In the genomic region with DNA sequence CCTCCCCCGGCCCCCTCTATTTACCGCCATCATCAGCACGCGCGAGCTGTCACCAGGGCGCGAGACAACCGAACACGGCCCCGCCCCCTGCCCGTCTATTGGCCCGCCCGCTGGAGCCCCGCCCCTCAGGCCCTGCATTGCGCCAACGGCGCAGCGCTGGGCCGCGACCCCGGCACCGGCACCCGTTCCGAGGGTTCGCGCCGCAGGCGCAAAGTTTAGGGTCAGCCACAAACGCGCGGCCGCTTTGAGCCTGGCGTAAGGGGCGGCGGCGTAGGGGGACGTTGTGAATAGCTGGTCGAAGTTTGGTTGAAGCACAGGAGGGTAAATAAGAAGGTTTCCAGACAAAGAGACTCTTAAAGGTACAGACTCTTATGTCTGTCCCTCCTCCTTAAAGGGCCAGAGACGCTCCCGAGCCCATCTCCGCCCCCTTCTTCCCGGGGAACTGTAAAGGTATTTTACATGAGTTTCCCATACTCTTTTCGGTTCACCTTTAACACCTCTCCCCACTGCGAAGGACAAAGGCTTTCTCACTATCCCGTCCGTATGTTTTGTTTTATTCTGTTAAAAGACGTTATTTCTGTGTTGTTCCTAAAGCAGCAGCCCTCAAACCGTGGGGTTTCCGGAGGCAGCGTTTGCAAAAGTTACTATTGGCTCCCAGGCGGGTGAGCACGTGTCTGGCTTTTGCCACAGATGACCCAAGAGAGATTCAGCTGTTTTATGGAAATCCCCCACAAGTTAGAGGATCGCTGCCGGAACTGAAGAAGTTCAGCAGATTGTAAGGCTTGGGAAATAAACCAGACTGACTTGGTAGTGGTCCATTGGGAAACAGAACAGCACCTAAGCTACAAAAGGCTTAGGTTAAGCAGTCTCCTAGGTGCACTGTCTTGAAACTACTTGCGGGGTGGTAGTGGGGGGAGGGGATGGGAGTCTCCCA, we compare ENCODE assay signal across 8 cellular contexts. TPM values are rescaled to one million over a fixed set of nuclear protein-coding genes. Genes with fewer than 3 reads are reported as not detected.
DNase-seq lines count a peak whose midpoint lies in the region; ATAC-seq and TF ChIP-seq lines count a peak whose summit lies in the region.

Gene USP49 (minus strand): TSS at position 76 of the 934 bp plus-strand sequence. CDS start 88,392 bp downstream, outside the sequence.

- H3K27ac ChIP-seq in DOHH2 (ENCODE audit: low read depth, low read length) (peak within 1 kb of the TSS; percentile 83), KOPT-K1 (ENCODE audit: low read depth, low read length, poor library complexity, severe bottlenecking) (peak within 1 kb of the TSS; percentile 89), Panc1 (ENCODE audit: low read length) (peak within 1 kb of the TSS; percentile 80)

- POLR2A ChIA-PET in Panc1 (lab: Charles Lee), result interaction anchor here (0.6 kb wide), 4 partner anchors 21 to 1015 kb away, joined by 3 to 8 read pairs (median 4); no protein-coding TSS in a partner anchor
- POLR2A ChIA-PET in naive thymus-derived CD8-positive, alpha-beta T cell (lab: Charles Lee), result interaction anchor here (0.6 to 2.1 kb wide), 15 partner anchors 26 to 1304 kb away, joined by 3 to 18 read pairs (median 3); partner anchors contain the start of genes BYSL, MED20, TAF8 and TOMM6

- intact Hi-C loops in Panc1 (cut with micrococcal nuclease; ENCODE audit: unreplicated experiment), result no loop called here

- no peaks in the 10 kb centered on the region for H3K9me2 ChIP-seq in DOHH2 (replicated peaks; ENCODE audit: control insufficient read depth, low read length)

- H3K4me3 Mint-ChIP-seq in activated T-cell treated with anti-CD3 and anti-CD28 coated beads, Interleukin-2, amount 50 U/mL, for 72 hours, result no peak within 1 kb of the TSS
- H3K4me3 Mint-ChIP-seq in naive thymus-derived CD8-positive, alpha-beta T cell, result no peak within 1 kb of the TSS

- H3K9me3 ChIP-seq in DOHH2 (ENCODE audit: control insufficient read depth, insufficient read depth, low read length), result no peaks in the 10 kb centered on the region
- no peaks in the 10 kb centered on the region for H3K9me3 ChIP-seq in KOPT-K1 (ENCODE audit: insufficient read depth, low read length, poor library complexity, severe bottlenecking)
- no peaks in the 10 kb centered on the region for H3K9me3 ChIP-seq in Panc1 (ENCODE audit: control insufficient read depth, insufficient read depth, low read depth, low read length)

- H3K4me2 ChIP-seq in DOHH2 (ENCODE audit: low read length), result peak within 1 kb of the TSS; percentile 99

- no peaks in the 10 kb centered on the region for H3K27me3 ChIP-seq in DOHH2 (ENCODE audit: control insufficient read depth, low read length)
- H3K27me3 ChIP-seq in Panc1 (ENCODE audit: control insufficient read depth, insufficient read depth, low read length), result no peaks in the 10 kb centered on the region

- H3K4me1 ChIP-seq in DOHH2 (ENCODE audit: control insufficient read depth, low read length) (peaks cover 31% of the 10 kb centered on the region), Panc1 (ENCODE audit: control insufficient read depth, insufficient read depth, low read length) (peaks cover 6% of the 10 kb centered on the region)

- H4K20me1 ChIP-seq in DOHH2 (ENCODE audit: control insufficient read depth, insufficient read depth, low read depth, low read length), result no peaks in the 10 kb centered on the region

- DNase-seq in Panc1 (ENCODE audit: low read depth, low spot score) (no peak), fibroblast of mammary gland (ENCODE audit: low read depth) (peak; percentile 78)
- DNase-seq in activated T-cell treated with anti-CD3 and anti-CD28 coated beads, Interleukin-2, amount 50 U/mL, for 72 hours, result peak; percentile 95
- peak; percentile 81 to 95 (median 90) for DNase-seq in naive thymus-derived CD8-positive, alpha-beta T cell
- peak; percentile 83 to 94 (median 90) for DNase-seq in stimulated activated naive CD4-positive, alpha-beta T cell (lab: John Stamatoyannopoulos, UW)

- H3K27ac Mint-ChIP-seq in activated T-cell treated with anti-CD3 and anti-CD28 coated beads, Interleukin-2, amount 50 U/mL, for 72 hours, result peak within 1 kb of the TSS; percentile 96
- peak within 1 kb of the TSS in 9 of 10 donors; percentile 73 to 96 (median 90) for H3K27ac Mint-ChIP-seq in naive thymus-derived CD8-positive, alpha-beta T cell

- no peaks in the 10 kb centered on the region for H3K27me3 Mint-ChIP-seq in activated T-cell treated with anti-CD3 and anti-CD28 coated beads, Interleukin-2, amount 50 U/mL, for 72 hours (ENCODE audit: low read depth)
- no peaks in the 10 kb centered on the region for H3K27me3 Mint-ChIP-seq in naive thymus-derived CD8-positive, alpha-beta T cell

- H3K4me3 ChIP-seq in DOHH2 (ENCODE audit: low read length) (peak within 1 kb of the TSS; percentile 93), Panc1 (ENCODE audit: low read depth in 2 of 2, low read length in 2 of 2) (peak within 1 kb of the TSS; percentile 63 to 79), fibroblast of mammary gland (ENCODE audit: control insufficient read depth, low read depth, low read length) (peak within 1 kb of the TSS; percentile 84)

- peaks cover 34% of the 10 kb centered on the region for H3K79me2 ChIP-seq in DOHH2 (ENCODE audit: control insufficient read depth, low read length)

- BruUV-seq in Panc1 (replicated peaks; lab: Mats Ljungman, UMichigan), result no TSS peak

- H3K36me3 Mint-ChIP-seq in activated T-cell treated with anti-CD3 and anti-CD28 coated beads, Interleukin-2, amount 50 U/mL, for 72 hours (ENCODE audit: insufficient read depth in 2 of 2), result peaks cover 0 to 1% of the 10 kb centered on the region in 2 donors
- no peaks in the 10 kb centered on the region for H3K36me3 Mint-ChIP-seq in naive thymus-derived CD8-positive, alpha-beta T cell

- ATAC-seq in GM21825 (IDR thresholded peaks at IDR 0.05; ENCODE audit: unreplicated experiment) (peak; percentile 85), Panc1 (peak; percentile 97)
- peak; percentile 93 to 95 for ATAC-seq in activated T-cell treated with anti-CD3 and anti-CD28 coated beads, Interleukin-2, amount 50 U/mL, for 72 hours (replicated peaks in 1 of 2)
- ATAC-seq in naive thymus-derived CD8-positive, alpha-beta T cell, result peak; percentile 91 to 92

- H3K9me3 Mint-ChIP-seq in activated T-cell treated with anti-CD3 and anti-CD28 coated beads, Interleukin-2, amount 50 U/mL, for 72 hours, result no peaks in the 10 kb centered on the region
- H3K9me3 Mint-ChIP-seq in naive thymus-derived CD8-positive, alpha-beta T cell, result no peaks in the 10 kb centered on the region

- CTCF ChIA-PET in Panc1 (lab: Charles Lee), result interaction anchor here (0.5 to 1.0 kb wide), 3 partner anchors 25 to 46 kb away, joined by 3 to 7 read pairs (median 6); partner anchors contain the start of genes BYSL and MED20

- in situ Hi-C loops in Panc1 (cut with HindIII; ENCODE audit: low pct_unique_long_range_greater_than_20kb, low sequenced_read_pairs), result no loop called here

- H3K36me3 ChIP-seq in DOHH2 (ENCODE audit: control insufficient read depth, low read length) (peaks cover 3% of the 10 kb centered on the region), KOPT-K1 (ENCODE audit: insufficient read depth, low read length) (peaks cover 20% of the 10 kb centered on the region; the same call in 1 of the 2 replicates), Panc1 (ENCODE audit: control insufficient read depth, insufficient read depth, low read length) (no peaks in the 10 kb centered on the region)

- TF ChIP-seq CTCF in DOHH2 (IDR thresholded peaks at IDR 0.05; ENCODE audit: low read depth, low read length, poor library complexity, severe bottlenecking) (no peak), Panc1 (IDR thresholded peaks at IDR 0.05) (no peak), fibroblast of mammary gland (conservative IDR thresholded peaks at IDR 0.05; ENCODE audit: control insufficient read depth, insufficient read depth, low read depth, low read length) (no peak)

- H3F3A ChIP-seq in DOHH2 (ENCODE audit: control insufficient read depth, insufficient read depth), result peaks cover 3% of the 10 kb centered on the region; the same call in 1 of the 2 replicates

- H3K4me1 Mint-ChIP-seq in activated T-cell treated with anti-CD3 and anti-CD28 coated beads, Interleukin-2, amount 50 U/mL, for 72 hours (ENCODE audit: low read depth), result peaks cover 16% of the 10 kb centered on the region
- peaks cover 0 to 11% (median 9%) of the 10 kb centered on the region in 4 donors for H3K4me1 Mint-ChIP-seq in naive thymus-derived CD8-positive, alpha-beta T cell

RNA-seq across cellular contexts. Expression of gene USP49, which starts in this region (rescaled TPM):
- total RNA-seq in Panc1 (2021; ENCODE audit: unreplicated experiment), result 5.4 TPM
- 2.3 TPM for polyA plus RNA-seq in Panc1 (2012; ENCODE audit: insufficient read length)
- total RNA-seq in activated T-cell treated with anti-CD3 and anti-CD28 coated beads, Interleukin-2, amount 50 U/mL, for 72 hours, result 10 to 100 TPM; 13.3 to 14.8 TPM
- total RNA-seq in naive thymus-derived CD8-positive, alpha-beta T cell, result 1 to 10 TPM; 2.0 to 3.0 TPM
- under 1 TPM; 0.34 to 0.48 (median 0.42) TPM for polyA plus RNA-seq in naive thymus-derived CD8-positive, alpha-beta T cell
